Comparison of ENCODE assay signal across 25 cellular contexts in genomic region chr1:240658312-240658975, GRCh38. TPM values are rescaled to one million over a fixed set of nuclear protein-coding genes. Genes with fewer than 3 reads are reported as not detected.
DNase-seq lines count a peak whose midpoint lies in the region; ATAC-seq and TF ChIP-seq lines count a peak whose summit lies in the region.
"Had no signal": no experiment of that assay in that cellular context is flagged by ENCODE, and none has a peak within 500 bp of the region (broad histone marks: within the 10 kb centered on the region; RNA-seq: fewer than 3 reads in every experiment).

No MANE protein-coding gene starts in this region.

- DNase-seq in EH (ENCODE audit: low read depth) = peak; percentile 88
- peak; percentile 74 for DNase-seq in M059J (ENCODE audit: low read depth)
- DNase-seq in chondrocyte (ENCODE audit: low spot score) = no peak
- peak; percentile 46 to 72 for DNase-seq in thyroid gland
- DNase-seq in activated naive CD8-positive, alpha-beta T cell treated with anti-CD3 and anti-CD28 coated beads for 36 hours = no peak
- no peak for DNase-seq in omental fat pad (ENCODE audit: low spot score)
- no peak for DNase-seq in SIG-M5 (lab: John Stamatoyannopoulos, UW)
- DNase-seq: activated naive CD4-positive, alpha-beta T cell treated with anti-CD3 and anti-CD28 coated beads, Interleukin-2, amount 50 U/mL, for 16 hours; activated T-cell treated with anti-CD3 and anti-CD28 coated beads, Interleukin-2, amount 50 U/mL, for 48 hours; brain microvascular endothelial cell; mucosa of descending colon; NCI-H1048; NCI-H2029; NCI-H446 treated with DMSO at 0.1 percent for 48 hours; stimulated activated naive CD8-positive, alpha-beta T cell treated with anti-CD3 and anti-CD28 coated beads, Interleukin-15, Interleukin-2, amounts not matched to agents 100 U/mL and 50 U/mL, for 24 hours; T1000; tibial artery had no signal

- H3K4me3 Mint-ChIP-seq in chondrocyte (ENCODE audit: unreplicated experiment) = no peak overlapping the region
- H3K4me3 Mint-ChIP-seq in activated naive CD8-positive, alpha-beta T cell treated with anti-CD3 and anti-CD28 coated beads for 36 hours = no peak overlapping the region
- H3K4me3 Mint-ChIP-seq: neural crest cell had no signal

- H3K27me3 ChIP-seq in thyroid gland = no peaks in the 10 kb centered on the region
- H3K27me3 ChIP-seq: brain microvascular endothelial cell, tibial artery had no signal

- no peak for TF ChIP-seq POLR2A in thyroid gland (IDR thresholded peaks at IDR 0.05)

- H3K4me1 ChIP-seq in thyroid gland = peaks cover 0 to 5% of the 10 kb centered on the region in 2 donors
- H3K4me1 ChIP-seq: prostate gland, tibial artery had no signal

- H3K9me3 Mint-ChIP-seq in chondrocyte (ENCODE audit: low read depth) = no peaks in the 10 kb centered on the region
- no peaks in the 10 kb centered on the region for H3K9me3 Mint-ChIP-seq in activated naive CD8-positive, alpha-beta T cell treated with anti-CD3 and anti-CD28 coated beads for 36 hours
- H3K9me3 Mint-ChIP-seq: neural crest cell had no signal

- H3K27ac ChIP-seq in thyroid gland = peak overlapping the region in 1 of 3 donors; percentile 39
- H3K27ac ChIP-seq: brain microvascular endothelial cell, C4-2B, coronary artery, hepatocyte, KMS-11, prostate gland, tibial artery had no signal

- no peaks in the 10 kb centered on the region for H3K36me3 Mint-ChIP-seq in chondrocyte (ENCODE audit: low read depth)
- no peaks in the 10 kb centered on the region for H3K36me3 Mint-ChIP-seq in activated naive CD8-positive, alpha-beta T cell treated with anti-CD3 and anti-CD28 coated beads for 36 hours

- no peak overlapping the region for H3K4me3 ChIP-seq in thyroid gland (replicated peaks in 1 of 3)
- H3K4me3 ChIP-seq: coronary artery, hepatocyte, mucosa of descending colon, prostate gland, tibial artery had no signal

- intact Hi-C loops in thyroid gland (cut with DNase I) = no loop called here

- WGBS in thyroid gland, 2 donors = 52 to 55% methylated on average over 12 of the region's 12 CpGs

- no peaks in the 10 kb centered on the region for H3K36me3 ChIP-seq in thyroid gland
- H3K36me3 ChIP-seq: brain microvascular endothelial cell, prostate gland, tibial artery had no signal

- TF ChIP-seq CTCF in chondrocyte (IDR thresholded peaks at IDR 0.05) (peak; percentile 30), thyroid gland (IDR thresholded peaks at IDR 0.05) (no peak), omental fat pad (IDR thresholded peaks at IDR 0.05) (no peak)

- H3K27me3 Mint-ChIP-seq in chondrocyte (ENCODE audit: low read depth) = no peaks in the 10 kb centered on the region
- no peaks in the 10 kb centered on the region for H3K27me3 Mint-ChIP-seq in activated naive CD8-positive, alpha-beta T cell treated with anti-CD3 and anti-CD28 coated beads for 36 hours

- H3K27ac Mint-ChIP-seq in chondrocyte (ENCODE audit: unreplicated experiment) = peak overlapping the region; percentile 83
- no peak overlapping the region for H3K27ac Mint-ChIP-seq in activated naive CD8-positive, alpha-beta T cell treated with anti-CD3 and anti-CD28 coated beads for 36 hours

- no peak for ATAC-seq in omental fat pad (ENCODE audit: low FRiP score)
- ATAC-seq: activated CD4-positive, CD25-positive, alpha-beta regulatory T cell treated with anti-CD3 and anti-CD28 coated beads, Interleukin-2, amount 50 U/mL, for 24 hours; mucosa of descending colon; stimulated activated naive CD8-positive, alpha-beta T cell treated with anti-CD3 and anti-CD28 coated beads, Interleukin-15, Interleukin-2, amounts not matched to agents 100 U/mL and 50 U/mL, for 24 hours had no signal

- H3K9me3 ChIP-seq in thyroid gland = no peaks in the 10 kb centered on the region
- H3K9me3 ChIP-seq: mucosa of descending colon, prostate gland, tibial artery had no signal

- H3K4me1 Mint-ChIP-seq in chondrocyte (ENCODE audit: low read depth) = peaks cover 14% of the 10 kb centered on the region
- no peaks in the 10 kb centered on the region for H3K4me1 Mint-ChIP-seq in activated naive CD8-positive, alpha-beta T cell treated with anti-CD3 and anti-CD28 coated beads for 36 hours
- H3K4me1 Mint-ChIP-seq: neural crest cell had no signal

RNA-seq across cellular contexts. Expression of gene GREM2, which starts 46.5 kb away (rescaled TPM):
- total RNA-seq in M059J (2014; rRNA removed; shearing (Covaris generic)) = 0.15 TPM in 1 of 2 replicates, not detected in the other
- 0.05 to 0.53 TPM (median 0.13 TPM) in 3 replicates for total RNA-seq in chondrocyte
- 1 to 10 TPM in 1 of 4 donors, under 1 TPM in 3; 0.22 to 1.2 (median 0.35) TPM for total RNA-seq in thyroid gland
- total RNA-seq in activated naive CD8-positive, alpha-beta T cell treated with anti-CD3 and anti-CD28 coated beads for 36 hours = not detected
- under 1 TPM in 3 of 4 donors, not detected in 1; 0.09 to 0.36 (median 0.16) TPM for total RNA-seq in omental fat pad
- total RNA-seq: G401 had no signal

Comparison
In these comparisons a context has a peak if more than half of its experiments do, and no peak if none do; other contexts are left out.
1. DNase-seq: peak in EH (single experiment), M059J (single experiment) and thyroid gland (2 of 2); none in chondrocyte (single experiment), activated naive CD8-positive, alpha-beta T cell treated with anti-CD3 and anti-CD28 coated beads for 36 hours (single experiment), omental fat pad (single experiment) and SIG-M5 (single experiment).